ENCODE assay signal across 8 cellular contexts in the genomic region with DNA sequence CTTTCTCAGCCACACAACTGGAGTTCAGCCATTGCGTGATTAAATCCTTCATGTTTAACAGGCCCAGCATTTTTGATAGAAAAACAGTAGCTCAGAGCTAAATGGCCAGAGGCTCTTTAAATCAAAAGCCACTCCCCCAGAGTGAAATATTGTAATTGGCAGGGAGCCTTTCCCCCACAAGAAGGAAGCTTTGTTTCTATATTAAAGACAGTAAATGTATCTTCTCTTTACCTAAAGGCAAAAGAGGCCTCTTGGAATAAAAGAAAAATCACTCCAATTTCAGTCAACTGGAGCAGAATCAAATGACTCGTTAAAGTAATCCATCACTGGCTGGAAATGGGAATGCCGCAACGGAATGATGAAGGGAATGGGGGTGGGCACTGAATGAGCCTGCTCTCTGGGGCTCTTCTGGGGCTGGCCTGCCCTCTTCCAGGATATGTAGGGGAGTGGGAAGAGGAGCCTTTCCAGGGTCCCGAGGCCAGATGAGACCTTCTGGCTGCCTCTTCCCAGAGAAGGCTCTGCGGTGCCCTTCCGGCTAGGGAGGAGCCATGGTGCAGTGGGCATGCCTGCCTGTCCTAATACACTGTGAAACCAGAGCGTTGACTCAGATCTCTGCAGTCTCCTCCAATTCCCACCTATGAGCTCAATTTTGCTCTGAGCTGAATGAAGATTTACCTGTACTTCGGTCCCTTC. TPM values are rescaled to one million over a fixed set of nuclear protein-coding genes. Genes with fewer than 3 reads are reported as not detected.
DNase-seq lines count a peak whose midpoint lies in the region; ATAC-seq, FAIRE-seq and TF ChIP-seq lines count a peak whose summit lies in the region.

No MANE protein-coding gene starts in this region.

- no peak overlapping the region for H3K4me3 Mint-ChIP-seq in progenitor cell of endocrine pancreas (ENCODE audit: low read depth)

- H3K9me3 Mint-ChIP-seq in progenitor cell of endocrine pancreas (ENCODE audit: low read depth): no peaks in the 10 kb centered on the region

- DNase-seq in H54 (ENCODE audit: insufficient read length, low spot score) (peak; percentile 53), hepatic stellate cell (ENCODE audit: low spot score) (peak; percentile 42), skeletal muscle cell (ENCODE audit: low read depth) (no peak), progenitor cell of endocrine pancreas (ENCODE audit: low spot score, unreplicated experiment) (no peak)
- no peak for DNase-seq in NK-92 treated with Interleukin-12 subunit alpha and Interleukin-12 subunit beta, amount 100 ng/mL, for 24 hours (lab: John Stamatoyannopoulos, UW)
- DNase-seq in central memory CD4-positive, alpha-beta T cell: no peak

- TF ChIP-seq CTCF in WI38 (IDR thresholded peaks at IDR 0.05; ENCODE audit: low read depth, low read length): no peak
- no peak for TF ChIP-seq CTCF in progenitor cell of endocrine pancreas (IDR thresholded peaks at IDR 0.05; ENCODE audit: unreplicated experiment)

- H3K4me3 ChIP-seq in WI38 (ENCODE audit: low read depth, low read length): peak overlapping the region; percentile 47
- peak overlapping the region; percentile 50 for H3K4me3 ChIP-seq in skeletal muscle cell (ENCODE audit: low read depth, low read length)

- H3K27ac Mint-ChIP-seq in progenitor cell of endocrine pancreas: no peak overlapping the region

- no peaks in the 10 kb centered on the region for H3K4me1 Mint-ChIP-seq in progenitor cell of endocrine pancreas (ENCODE audit: low read depth)

- H3K27me3 Mint-ChIP-seq in progenitor cell of endocrine pancreas: no peaks in the 10 kb centered on the region

- TF ChIP-seq POLR2A in H54 (IDR thresholded peaks at IDR 0.05; ENCODE audit: low read depth, low read length): 0 out of 2 replicates have a peak, but pooled peaks have one; percentile 24

- no peaks in the 10 kb centered on the region for H3K36me3 Mint-ChIP-seq in progenitor cell of endocrine pancreas (ENCODE audit: insufficient read depth)

- FAIRE-seq in H54 (lab: Jason Lieb, UNC): peak; percentile 84

- no peak for ATAC-seq in HG02938 (IDR thresholded peaks at IDR 0.05; ENCODE audit: unreplicated experiment)

RNA-seq across cellular contexts. Expression of gene ANKDD1B, which starts 45.2 kb away (rescaled TPM):
- total RNA-seq in progenitor cell of endocrine pancreas: 2.3 and 2.8 TPM in 2 replicates

Comparison
In these comparisons a context has a peak if more than half of its experiments do, and no peak if none do; other contexts are left out.
1. DNase-seq: peak in H54 (single experiment) and hepatic stellate cell (single experiment); none in skeletal muscle cell (single experiment), NK-92 treated with Interleukin-12 subunit alpha and Interleukin-12 subunit beta, amount 100 ng/mL, for 24 hours (single experiment), progenitor cell of endocrine pancreas (single experiment) and central memory CD4-positive, alpha-beta T cell (single experiment).